Comparison of ENCODE assay signal across 8 cellular contexts in the genomic region with DNA sequence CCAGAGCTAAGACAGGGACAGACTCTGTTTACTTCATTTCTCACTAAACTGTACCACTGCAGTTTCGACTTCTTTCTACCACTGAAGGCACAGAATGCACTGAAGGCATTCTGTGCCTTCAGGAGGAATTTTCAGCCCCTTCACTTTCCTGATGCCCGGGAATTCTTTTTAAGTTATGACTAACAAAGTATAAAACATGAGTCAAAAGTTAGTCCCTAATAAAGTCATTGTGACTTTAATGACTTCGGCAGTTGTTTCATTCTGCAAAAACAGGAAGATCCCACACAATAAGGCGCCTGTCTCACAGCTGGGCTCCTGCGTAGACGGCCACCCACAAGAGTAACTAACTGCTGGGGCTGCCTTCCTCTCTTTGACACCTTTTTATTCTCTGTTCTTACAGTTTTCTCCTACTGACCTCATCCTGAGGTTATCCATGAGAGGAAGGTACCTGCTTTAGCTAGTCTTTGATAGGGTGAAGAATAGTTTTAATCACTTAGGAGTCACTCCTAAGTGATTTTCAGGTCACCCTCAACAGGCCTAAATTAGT.
DNase-seq lines count a peak whose midpoint lies in the region; ATAC-seq, FAIRE-seq and TF ChIP-seq lines count a peak whose summit lies in the region.

No MANE protein-coding gene starts in this region.

- H3K27me3 ChIP-seq in psoas muscle (ENCODE audit: insufficient read depth in 3 of 3, low read length in 2 of 3): no peaks in the 10 kb centered on the region

- FAIRE-seq in endometrium (lab: Jason Lieb, UNC): peak; percentile 83

- no peak for TF ChIP-seq CTCF in psoas muscle (IDR thresholded peaks at IDR 0.05)

- ATAC-seq in HG03135 (IDR thresholded peaks at IDR 0.05; ENCODE audit: unreplicated experiment): peak; percentile 56
- peak; percentile 24 to 37 (median 29) for ATAC-seq in psoas muscle

- peak overlapping the region; percentile 85 for H3K27ac Mint-ChIP-seq in T-helper 1 cell treated with Interleukin-12 subunit alpha and Interleukin-12 subunit beta and Interleukin-4 antibody, amounts not matched to agents 30 μg/mL and 1 μg/mL, for 36 hours

- peak overlapping the region; percentile 31 for H3K4me3 ChIP-seq in psoas muscle

- peaks cover 3% of the 10 kb centered on the region for H3K9me3 Mint-ChIP-seq in T-helper 1 cell treated with Interleukin-12 subunit alpha and Interleukin-12 subunit beta and Interleukin-4 antibody, amounts not matched to agents 30 μg/mL and 1 μg/mL, for 36 hours

- no peaks in the 10 kb centered on the region for H3K9me3 ChIP-seq in psoas muscle

- H3K4me1 Mint-ChIP-seq in T-helper 1 cell treated with Interleukin-12 subunit alpha and Interleukin-12 subunit beta and Interleukin-4 antibody, amounts not matched to agents 30 μg/mL and 1 μg/mL, for 36 hours (ENCODE audit: low read depth): peaks cover 82% of the 10 kb centered on the region

- peak overlapping the region; percentile 77 for H3K4me3 Mint-ChIP-seq in T-helper 1 cell treated with Interleukin-12 subunit alpha and Interleukin-12 subunit beta and Interleukin-4 antibody, amounts not matched to agents 30 μg/mL and 1 μg/mL, for 36 hours

- DNase-seq in activated gamma-delta T cell treated with Interleukin-2 at 50 U/mL for 16 hours (peak; percentile 45), activated gamma-delta T cell (lab: John Stamatoyannopoulos, UW) (no peak), psoas muscle (no peak), NCI-H2081 (lab: John Stamatoyannopoulos, UW) (no peak), NCI-H524 (lab: John Stamatoyannopoulos, UW) (no peak)

- WGBS in psoas muscle, 3 donors: 20 to 28% (median 23%) methylated on average over 6 of the region's 6 CpGs

- peaks cover 38% of the 10 kb centered on the region for H3K36me3 Mint-ChIP-seq in T-helper 1 cell treated with Interleukin-12 subunit alpha and Interleukin-12 subunit beta and Interleukin-4 antibody, amounts not matched to agents 30 μg/mL and 1 μg/mL, for 36 hours (ENCODE audit: low read depth)

- peaks cover 97% of the 10 kb centered on the region for H3K4me1 ChIP-seq in psoas muscle

- no peaks in the 10 kb centered on the region for H3K36me3 ChIP-seq in psoas muscle (ENCODE audit: insufficient read depth in 1 of 2, low read depth in 1 of 2)

- H3K27ac ChIP-seq in psoas muscle: peak overlapping the region; percentile 73

- intact Hi-C loops in psoas muscle (cut with DNase I): no loop called here

- no peaks in the 10 kb centered on the region for H3K27me3 Mint-ChIP-seq in T-helper 1 cell treated with Interleukin-12 subunit alpha and Interleukin-12 subunit beta and Interleukin-4 antibody, amounts not matched to agents 30 μg/mL and 1 μg/mL, for 36 hours (ENCODE audit: low read depth)
